ENCODE assay signal across 12 cellular contexts in genomic region chr19:37969695-37970094, GRCh38.
"Had no signal": no experiment of that assay in that cellular context is flagged by ENCODE, and none has a peak within 500 bp of the region (broad histone marks: within the 10 kb centered on the region; RNA-seq: fewer than 3 reads in every experiment).

No MANE protein-coding gene starts in this region.

- ATAC-seq: activated T-helper 17 cell treated with anti-CD3 and anti-CD28 coated beads, Interleukin-2, amount 50 U/mL, for 72 hours; naive thymus-derived CD4-positive, alpha-beta T cell; pancreas had no signal

- H3K27ac Mint-ChIP-seq: activated T-helper 17 cell treated with anti-CD3 and anti-CD28 coated beads, Interleukin-2, amount 50 U/mL, for 72 hours; naive thymus-derived CD4-positive, alpha-beta T cell had no signal

- H3K4me3 Mint-ChIP-seq: activated T-helper 17 cell treated with anti-CD3 and anti-CD28 coated beads, Interleukin-2, amount 50 U/mL, for 72 hours; naive thymus-derived CD4-positive, alpha-beta T cell had no signal

- H3K27ac ChIP-seq: dorsolateral prefrontal cortex, esophagus squamous epithelium, hepatocyte, left ventricle myocardium inferior, pancreas, sigmoid colon had no signal

- H3K27me3 Mint-ChIP-seq: activated T-helper 17 cell treated with anti-CD3 and anti-CD28 coated beads, Interleukin-2, amount 50 U/mL, for 72 hours; naive thymus-derived CD4-positive, alpha-beta T cell had no signal

- DNase-seq: activated CD4-positive, CD25-positive, alpha-beta regulatory T cell treated with anti-CD3 and anti-CD28 coated beads, Interleukin-2, amount 50 U/mL, for 72 hours; activated naive CD4-positive, alpha-beta T cell treated with anti-CD3 and anti-CD28 coated beads, Interleukin-2, amount 50 U/mL, for 16 hours; esophagus squamous epithelium; kidney; left ventricle myocardium inferior; naive thymus-derived CD4-positive, alpha-beta T cell; sigmoid colon; stimulated activated CD4-positive, alpha-beta T cell treated with anti-CD3 and anti-CD28 coated beads, Interleukin-1b, Interleukin-23, amount 100 ng/mL, for 48 hours had no signal

- H3K4me1 Mint-ChIP-seq: activated T-helper 17 cell treated with anti-CD3 and anti-CD28 coated beads, Interleukin-2, amount 50 U/mL, for 72 hours had no signal
